2 cellular contexts compared by ENCODE assay signal in genomic region chr3:12991861-12992281, GRCh38.
A peak's percentile ranks its signal among the peaks of the same experiment; 100 is the strongest.
TF ChIP-seq lines count a peak whose summit lies in the region.

No MANE protein-coding gene starts in this region.

TF ChIP-seq in IMR-90, 13 proteins besides CTCF, POLR2A, EP300 and RAD21:
- TF ChIP-seq RCOR1 (IDR thresholded peaks at IDR 0.05; ENCODE audit: insufficient replicate concordance, low read length), result no peak
- no peak for TF ChIP-seq MAFK (IDR thresholded peaks at IDR 0.05; ENCODE audit: low read depth, low read length)
- TF ChIP-seq USF2 (IDR thresholded peaks at IDR 0.05; ENCODE audit: low read depth, low read length), result no peak
- no peak for TF ChIP-seq BHLHE40 (IDR thresholded peaks at IDR 0.05; ENCODE audit: low read depth, low read length)
- TF ChIP-seq SMC3 (IDR thresholded peaks at IDR 0.05; ENCODE audit: low read depth, low read length), result no peak
- no peak for TF ChIP-seq MAZ (IDR thresholded peaks at IDR 0.05; ENCODE audit: borderline replicate concordance, low read depth, low read length)
- TF ChIP-seq NFE2L2 (IDR thresholded peaks at IDR 0.05; ENCODE audit: low read depth, low read length), result no peak
- TF ChIP-seq CHD1 (IDR thresholded peaks at IDR 0.05; ENCODE audit: low read depth, low read length), result no peak
- no peak for TF ChIP-seq RFX5 (IDR thresholded peaks at IDR 0.05; ENCODE audit: low read depth, low read length)
- TF ChIP-seq MXI1 (IDR thresholded peaks at IDR 0.05; ENCODE audit: borderline replicate concordance, low read depth, low read length), result no peak
- no peak for TF ChIP-seq FOS (IDR thresholded peaks at IDR 0.05; ENCODE audit: low read depth, low read length)
- TF ChIP-seq ELK1 (IDR thresholded peaks at IDR 0.05; ENCODE audit: borderline replicate concordance, low read depth, low read length), result no peak
- TF ChIP-seq CEBPB (IDR thresholded peaks at IDR 0.05; ENCODE audit: low read depth, low read length), result no peak
TF ChIP-seq in IMR-90: peak in this region for 0.

TF ChIP-seq in K562, 482 proteins besides CTCF, POLR2A, EP300 and RAD21:
- TF ChIP-seq SUPT5H (IDR thresholded peaks at IDR 0.05), result no peak
- TF ChIP-seq USF2 (CRISPR knock-in tag; IDR thresholded peaks at IDR 0.05), result 0 out of 2 replicates have a peak, but pooled peaks have one; percentile 0
TF ChIP-seq in K562: peak in this region for 1.
